8 cellular contexts compared by ENCODE assay signal in the genomic region with DNA sequence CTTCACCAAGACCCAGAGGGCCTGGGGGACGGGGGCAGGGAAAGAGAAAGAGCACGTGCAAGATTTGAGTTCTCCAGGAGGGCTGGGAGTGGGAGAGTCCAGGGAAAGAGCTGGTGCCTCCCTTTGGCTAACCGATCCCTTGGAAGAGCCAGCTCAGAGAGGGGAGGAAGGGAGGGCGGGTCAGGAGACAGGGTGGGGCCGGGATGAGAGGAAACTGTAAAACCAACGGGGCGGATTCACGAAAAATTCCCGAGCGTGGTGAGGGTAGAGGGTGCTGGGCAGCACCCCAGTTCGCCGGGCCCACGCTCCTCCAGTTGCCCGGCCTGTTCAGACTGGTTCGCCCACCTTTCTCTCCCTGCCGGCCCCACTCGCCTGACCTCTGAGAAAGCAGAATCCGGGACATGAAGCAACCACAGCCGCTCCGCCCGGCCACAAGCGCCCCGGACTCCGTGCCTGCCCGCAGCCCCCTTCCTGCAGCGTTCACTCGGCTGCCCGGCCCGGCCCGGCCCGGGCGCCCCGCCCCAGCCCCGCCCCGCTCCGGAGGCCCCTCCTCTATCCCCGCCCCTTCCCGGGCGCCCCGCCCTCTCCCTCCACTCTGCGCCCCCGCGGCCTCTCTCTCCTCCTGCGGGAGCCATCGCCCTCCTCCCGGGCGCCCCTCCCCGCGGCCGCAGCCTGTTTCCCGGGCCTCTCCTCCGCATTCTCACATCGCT.
DNase-seq lines count a peak whose midpoint lies in the region; TF ChIP-seq lines count a peak whose summit lies in the region.

No MANE protein-coding gene starts in this region.

- peaks cover 3% of the 10 kb centered on the region for H3K27me3 Mint-ChIP-seq in activated naive CD4-positive, alpha-beta T cell treated with anti-CD3 and anti-CD28 coated beads, Interleukin-2, amount 50 U/mL, for 24 hours

- H3K4me1 ChIP-seq in HUES6 (ENCODE audit: control insufficient read depth, insufficient read depth, low read length) (peaks cover 28% of the 10 kb centered on the region), SK-N-SH (ENCODE audit: control insufficient read depth in 1 of 2, insufficient read depth in 2 of 2, low read depth in 1 of 2, low read length in 1 of 2) (peaks cover 0 to 73% of the 10 kb centered on the region in 2 experiments; a peak in 2 of 4 replicates)

- no peak for TF ChIP-seq CTCF in GM20000 (IDR thresholded peaks at IDR 0.05; ENCODE audit: extremely low read depth, missing control alignments)
- no peak for TF ChIP-seq CTCF in SK-N-SH (IDR thresholded peaks at IDR 0.05)

- no peak for TF ChIP-seq RAD21 in SK-N-SH (IDR thresholded peaks at IDR 0.05; ENCODE audit: low read length)

- POLR2A ChIA-PET in SK-N-SH (lab: Yijun Ruan, JAX), result interaction anchor here (0.5 to 3.8 kb wide), 13 partner anchors 21 to 156 kb away, joined by 3 to 28 read pairs (median 3); no protein-coding TSS in a partner anchor

- H3K36me3 ChIP-seq in HUES6 (ENCODE audit: control insufficient read depth, insufficient read depth, low read length) (no peaks in the 10 kb centered on the region), SK-N-SH (replicated peaks in 1 of 2; ENCODE audit: control insufficient read depth in 1 of 2, insufficient read depth in 2 of 2, low read length in 1 of 2) (no peaks in the 10 kb centered on the region)

- no peaks in the 10 kb centered on the region for H3K36me3 Mint-ChIP-seq in activated naive CD4-positive, alpha-beta T cell treated with anti-CD3 and anti-CD28 coated beads, Interleukin-2, amount 50 U/mL, for 24 hours

- peak overlapping the region; percentile 81 for H3K4me2 ChIP-seq in SK-N-SH

- WGBS in SK-N-SH (ENCODE audit: low lambda C conversion rate), result 4% methylated on average over 30 of the region's 53 CpGs

- peak overlapping the region; percentile 64 for H3K4me3 Mint-ChIP-seq in activated naive CD4-positive, alpha-beta T cell treated with anti-CD3 and anti-CD28 coated beads, Interleukin-2, amount 50 U/mL, for 24 hours

- peak overlapping the region; percentile 90; the same call in 1 of the 2 replicates for H2AFZ ChIP-seq in SK-N-SH (ENCODE audit: low read depth)

- no peaks in the 10 kb centered on the region for H3K79me2 ChIP-seq in SK-N-SH (ENCODE audit: insufficient read depth)

- H3K4me1 Mint-ChIP-seq in activated naive CD4-positive, alpha-beta T cell treated with anti-CD3 and anti-CD28 coated beads, Interleukin-2, amount 50 U/mL, for 24 hours, result peaks cover 5% of the 10 kb centered on the region

- H3K27ac Mint-ChIP-seq in activated naive CD4-positive, alpha-beta T cell treated with anti-CD3 and anti-CD28 coated beads, Interleukin-2, amount 50 U/mL, for 24 hours, result no peak overlapping the region

- peak overlapping the region; percentile 22 for H3K9ac ChIP-seq in HUES6 (ENCODE audit: low read length)
- peak overlapping the region; percentile 60 for H3K9ac ChIP-seq in SK-N-SH

- no peaks in the 10 kb centered on the region for H3K9me3 Mint-ChIP-seq in activated naive CD4-positive, alpha-beta T cell treated with anti-CD3 and anti-CD28 coated beads, Interleukin-2, amount 50 U/mL, for 24 hours

- no peak overlapping the region for H3K27ac ChIP-seq in HUES6 (ENCODE audit: low read depth, low read length)
- peak overlapping the region in 1 of 2 experiments; percentile 92; a peak in 2 of 4 replicates for H3K27ac ChIP-seq in SK-N-SH (ENCODE audit: low read depth in 2 of 2, low read length in 1 of 2)

- DNase-seq in C1 segment of cervical spinal cord (lab: John Stamatoyannopoulos, UW) (peak in 12 of 14 donors; percentile 11 to 83 (median 56)), GM20000 (ENCODE audit: low spot score) (peak; percentile 90), SK-N-SH (peak; percentile 97), globus pallidus (ENCODE audit: low spot score) (peak; percentile 65), occipital lobe (lab: John Stamatoyannopoulos, UW) (peak; percentile 80), superior temporal gyrus (ENCODE audit: extremely low spot score) (peak; percentile 41)

- H3K4me3 ChIP-seq in HUES6 (ENCODE audit: low read depth, low read length) (peak overlapping the region; percentile 67), SK-N-SH (ENCODE audit: low read depth in 2 of 2, low read length in 1 of 2) (peak overlapping the region; percentile 64 to 71)

- no peak for TF ChIP-seq EP300 in SK-N-SH (IDR thresholded peaks at IDR 0.05; ENCODE audit: borderline replicate concordance in 1 of 2, low read depth in 1 of 2, low read length in 1 of 2)

- no peaks in the 10 kb centered on the region for H3K9me3 ChIP-seq in HUES6 (ENCODE audit: control insufficient read depth, insufficient read depth, low read depth, low read length)
- H3K9me3 ChIP-seq in SK-N-SH, result no peaks in the 10 kb centered on the region

- CTCF ChIA-PET in SK-N-SH (lab: Yijun Ruan, JAX), result interaction anchor here (0.9 to 5.0 kb wide), 9 partner anchors 9 to 284 kb away, joined by 3 to 15 read pairs (median 4); no protein-coding TSS in a partner anchor

- peaks cover 44% of the 10 kb centered on the region for H3K27me3 ChIP-seq in HUES6 (ENCODE audit: control insufficient read depth, insufficient read depth, low read length)
- peaks cover 10% of the 10 kb centered on the region; the same call in 1 of the 2 replicates for H3K27me3 ChIP-seq in SK-N-SH (ENCODE audit: insufficient read depth)

- no peaks in the 10 kb centered on the region for H3F3A ChIP-seq in SK-N-SH (replicated peaks; ENCODE audit: insufficient read depth)

- H4K20me1 ChIP-seq in SK-N-SH (ENCODE audit: insufficient read depth), result no peaks in the 10 kb centered on the region

- no peaks in the 10 kb centered on the region for H3K9me2 ChIP-seq in SK-N-SH

TF ChIP-seq in SK-N-SH, 30 proteins besides CTCF, POLR2A, EP300 and RAD21:
- TF ChIP-seq, protein P1, sequence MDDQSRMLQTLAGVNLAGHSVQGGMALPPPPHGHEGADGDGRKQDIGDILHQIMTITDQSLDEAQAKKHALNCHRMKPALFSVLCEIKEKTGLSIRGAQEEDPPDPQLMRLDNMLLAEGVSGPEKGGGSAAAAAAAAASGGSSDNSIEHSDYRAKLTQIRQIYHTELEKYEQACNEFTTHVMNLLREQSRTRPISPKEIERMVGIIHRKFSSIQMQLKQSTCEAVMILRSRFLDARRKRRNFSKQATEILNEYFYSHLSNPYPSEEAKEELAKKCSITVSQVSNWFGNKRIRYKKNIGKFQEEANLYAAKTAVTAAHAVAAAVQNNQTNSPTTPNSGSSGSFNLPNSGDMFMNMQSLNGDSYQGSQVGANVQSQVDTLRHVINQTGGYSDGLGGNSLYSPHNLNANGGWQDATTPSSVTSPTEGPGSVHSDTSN (IDR thresholded peaks at IDR 0.05), result no peak
- TF ChIP-seq, protein P2, sequence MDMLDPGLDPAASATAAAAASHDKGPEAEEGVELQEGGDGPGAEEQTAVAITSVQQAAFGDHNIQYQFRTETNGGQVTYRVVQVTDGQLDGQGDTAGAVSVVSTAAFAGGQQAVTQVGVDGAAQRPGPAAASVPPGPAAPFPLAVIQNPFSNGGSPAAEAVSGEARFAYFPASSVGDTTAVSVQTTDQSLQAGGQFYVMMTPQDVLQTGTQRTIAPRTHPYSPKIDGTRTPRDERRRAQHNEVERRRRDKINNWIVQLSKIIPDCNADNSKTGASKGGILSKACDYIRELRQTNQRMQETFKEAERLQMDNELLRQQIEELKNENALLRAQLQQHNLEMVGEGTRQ (IDR thresholded peaks at IDR 0.05; ENCODE audit: borderline replicate concordance, low read depth, low read length), result 0 out of 2 replicates have a peak, but pooled peaks have one; percentile 24
- TF ChIP-seq NFIC (IDR thresholded peaks at IDR 0.05; ENCODE audit: borderline replicate concordance), result no peak

Comparison
In these comparisons a context has a peak if more than half of its experiments do, and no peak if none do; other contexts are left out.
1. DNase-seq: peak in every context shown above with its lines; median percentile 97 in SK-N-SH; 90 in GM20000; 80 in occipital lobe; 65 in globus pallidus; 56 in C1 segment of cervical spinal cord; 41 in superior temporal gyrus.